10 cellular contexts compared by ENCODE assay signal in genomic region chr21:45612096-45613019, GRCh38. TPM values are rescaled to one million over a fixed set of nuclear protein-coding genes. Genes with fewer than 3 reads are reported as not detected.
DNase-seq lines count a peak whose midpoint lies in the region; ATAC-seq and TF ChIP-seq lines count a peak whose summit lies in the region.
"Had no signal": no experiment of that assay in that cellular context is flagged by ENCODE, and none has a peak within 500 bp of the region (broad histone marks: within the 10 kb centered on the region; RNA-seq: fewer than 3 reads in every experiment).

No MANE protein-coding gene starts in this region.

- H3K4me1 Mint-ChIP-seq in activated CD4-positive, alpha-beta memory T cell treated with anti-CD3 and anti-CD28 coated beads for 36 hours (ENCODE audit: low read depth), result peaks cover 34% of the 10 kb centered on the region
- H3K4me1 Mint-ChIP-seq in activated CD4-positive, alpha-beta memory T cell treated with anti-CD3 and anti-CD28 coated beads, Interleukin-2, amount 10 ng/mL, durations not matched to agents 7 days and 5 days, result peaks cover 18% of the 10 kb centered on the region

- CTCF ChIA-PET in activated CD4-positive, alpha-beta memory T cell treated with anti-CD3 and anti-CD28 coated beads for 36 hours (lab: Charles Lee), result interaction anchor here (0.6 kb wide), 1 partner anchor 313 kb away, joined by 3 read pairs; no protein-coding TSS in a partner anchor
- CTCF ChIA-PET in activated CD4-positive, alpha-beta memory T cell treated with anti-CD3 and anti-CD28 coated beads, Interleukin-2, amount 10 ng/mL, durations not matched to agents 7 days and 5 days (lab: Charles Lee), result no interaction called here

- no peaks in the 10 kb centered on the region for H3K27me3 Mint-ChIP-seq in activated CD4-positive, alpha-beta memory T cell treated with anti-CD3 and anti-CD28 coated beads for 36 hours
- H3K27me3 Mint-ChIP-seq in activated CD4-positive, alpha-beta memory T cell treated with anti-CD3 and anti-CD28 coated beads, Interleukin-2, amount 10 ng/mL, durations not matched to agents 7 days and 5 days, result peaks cover 23% of the 10 kb centered on the region

- no peaks in the 10 kb centered on the region for H3K9me3 Mint-ChIP-seq in activated CD4-positive, alpha-beta memory T cell treated with anti-CD3 and anti-CD28 coated beads for 36 hours
- no peaks in the 10 kb centered on the region for H3K9me3 Mint-ChIP-seq in activated CD4-positive, alpha-beta memory T cell treated with anti-CD3 and anti-CD28 coated beads, Interleukin-2, amount 10 ng/mL, durations not matched to agents 7 days and 5 days

- H3K27ac Mint-ChIP-seq in activated CD4-positive, alpha-beta memory T cell treated with anti-CD3 and anti-CD28 coated beads for 36 hours, result no peak overlapping the region
- no peak overlapping the region for H3K27ac Mint-ChIP-seq in activated CD4-positive, alpha-beta memory T cell treated with anti-CD3 and anti-CD28 coated beads, Interleukin-2, amount 10 ng/mL, durations not matched to agents 7 days and 5 days
- H3K27ac Mint-ChIP-seq: B cell had no signal

- DNase-seq in activated CD4-positive, alpha-beta memory T cell treated with anti-CD3 and anti-CD28 coated beads for 36 hours, result peak; percentile 7
- no peak for DNase-seq in activated CD4-positive, alpha-beta memory T cell treated with anti-CD3 and anti-CD28 coated beads, Interleukin-2, amount 10 ng/mL, durations not matched to agents 7 days and 5 days
- DNase-seq in SHP77 (lab: John Stamatoyannopoulos, UW) (peak; percentile 74 to 83), fibroblast of villous mesenchyme (ENCODE audit: low read depth) (peak; percentile 73), middle frontal gyrus (ENCODE audit: extremely low spot score, low spot score) (no peak), SKM-1 treated with dmso at 0.1 percent for 144 hours (lab: John Stamatoyannopoulos, UW; ENCODE audit: unreplicated experiment) (no peak), left cardiac atrium (no peak)
- peak; percentile 12 for DNase-seq in stimulated activated CD8-positive, alpha-beta memory T cell treated with anti-CD3 and anti-CD28 coated beads, Interleukin-4, amount 100 ng/mL, for 48 hours
- DNase-seq: KBM-7 had no signal

- H3K36me3 Mint-ChIP-seq in activated CD4-positive, alpha-beta memory T cell treated with anti-CD3 and anti-CD28 coated beads for 36 hours, result no peaks in the 10 kb centered on the region
- no peaks in the 10 kb centered on the region for H3K36me3 Mint-ChIP-seq in activated CD4-positive, alpha-beta memory T cell treated with anti-CD3 and anti-CD28 coated beads, Interleukin-2, amount 10 ng/mL, durations not matched to agents 7 days and 5 days (ENCODE audit: low read depth)

- no peak overlapping the region for H3K4me3 ChIP-seq in fibroblast of villous mesenchyme (ENCODE audit: low read depth, low read length)

- TF ChIP-seq CTCF in fibroblast of villous mesenchyme (IDR thresholded peaks at IDR 0.05; ENCODE audit: insufficient read depth, low read depth, low read length), result no peak

- ATAC-seq in left cardiac atrium, result no peak

- POLR2A ChIA-PET in activated CD4-positive, alpha-beta memory T cell treated with anti-CD3 and anti-CD28 coated beads for 36 hours (lab: Charles Lee), result no interaction called here
- POLR2A ChIA-PET in activated CD4-positive, alpha-beta memory T cell treated with anti-CD3 and anti-CD28 coated beads, Interleukin-2, amount 10 ng/mL, durations not matched to agents 7 days and 5 days (lab: Charles Lee), result no interaction called here

- intact Hi-C loops in activated CD4-positive, alpha-beta memory T cell treated with anti-CD3 and anti-CD28 coated beads for 36 hours (cut with micrococcal nuclease), result no loop called here
- intact Hi-C loops in left cardiac atrium (cut with DNase I), result no loop called here

- H3K4me3 Mint-ChIP-seq in activated CD4-positive, alpha-beta memory T cell treated with anti-CD3 and anti-CD28 coated beads for 36 hours, result no peak overlapping the region
- H3K4me3 Mint-ChIP-seq in activated CD4-positive, alpha-beta memory T cell treated with anti-CD3 and anti-CD28 coated beads, Interleukin-2, amount 10 ng/mL, durations not matched to agents 7 days and 5 days, result no peak overlapping the region
- H3K4me3 Mint-ChIP-seq: B cell had no signal

RNA-seq across cellular contexts. Expression of gene PCBP3, which starts 31.2 kb away (rescaled TPM):
- total RNA-seq in activated CD4-positive, alpha-beta memory T cell treated with anti-CD3 and anti-CD28 coated beads for 36 hours, result 1 to 10 TPM; 5.3 to 6.6 TPM
- 1 to 10 TPM; 3.4 to 3.9 TPM for total RNA-seq in activated CD4-positive, alpha-beta memory T cell treated with anti-CD3 and anti-CD28 coated beads, Interleukin-2, amount 10 ng/mL, durations not matched to agents 7 days and 5 days
- 1.3 and 2.9 TPM in 2 replicates for total RNA-seq in fibroblast of villous mesenchyme
- total RNA-seq in left cardiac atrium, result 1 to 10 TPM; 5.8 to 5.9 TPM

Comparison
In these comparisons a context has a peak if more than half of its experiments do, and no peak if none do; other contexts are left out.
1. DNase-seq: peak in activated CD4-positive, alpha-beta memory T cell treated with anti-CD3 and anti-CD28 coated beads for 36 hours (single experiment), SHP77 (2 of 2), fibroblast of villous mesenchyme (single experiment) and stimulated activated CD8-positive, alpha-beta memory T cell treated with anti-CD3 and anti-CD28 coated beads, Interleukin-4, amount 100 ng/mL, for 48 hours (single experiment); none in activated CD4-positive, alpha-beta memory T cell treated with anti-CD3 and anti-CD28 coated beads, Interleukin-2, amount 10 ng/mL, durations not matched to agents 7 days and 5 days (single experiment), middle frontal gyrus (single experiment), SKM-1 treated with dmso at 0.1 percent for 144 hours (single experiment) and left cardiac atrium (single experiment).